Comparison of ENCODE assay signal across 8 cellular contexts in genomic region chr6:27808242-27809066, GRCh38.
DNase-seq lines count a peak whose midpoint lies in the region; ATAC-seq and TF ChIP-seq lines count a peak whose summit lies in the region.
"Not testable (repeated sequence)": the region's sequence is repeated elsewhere in the genome, so short reads cannot be mapped to it uniquely, and the experiment has no call there.

No MANE protein-coding gene starts in this region.

- H3K9ac ChIP-seq in GM23248, result peak overlapping the region; percentile 73

- H3K9me3 Mint-ChIP-seq in Calu3 (ENCODE audit: low read depth, unreplicated experiment); activated naive CD8-positive, alpha-beta T cell (ENCODE audit: low read depth): not testable (repeated sequence)

- CTCF ChIA-PET in Calu3 (lab: Charles Lee), result interaction anchor here (1.0 to 2.2 kb wide), 7 partner anchors 10 to 93 kb away, joined by 3 to 23 read pairs (median 7); a partner anchor contains a TSS

- H3K4me2 ChIP-seq in GM23248 (ENCODE audit: unreplicated experiment), result peak overlapping the region; percentile 84

- H4K20me1 ChIP-seq in GM23248 (ENCODE audit: insufficient read depth), result not testable (repeated sequence)

- H3K36me3 ChIP-seq in GM23248 (ENCODE audit: low read depth); SJCRH30; mesodermal cell (ENCODE audit: control insufficient read depth, insufficient read depth, low read length): not testable (repeated sequence)

- H3K9me2 ChIP-seq in GM23248 (ENCODE audit: insufficient read depth), result not testable (repeated sequence)

- not testable (repeated sequence) for H3K27me3 ChIP-seq in GM23248 (replicated peaks; ENCODE audit: insufficient read depth); SJCRH30

- peaks cover 24% of the 10 kb centered on the region; the same call in 1 of the 2 replicates for H3K4me1 ChIP-seq in GM23248 (ENCODE audit: insufficient read depth)
- not testable (repeated sequence) for H3K4me1 ChIP-seq in SJCRH30
- H3K4me1 ChIP-seq in mesodermal cell (ENCODE audit: control insufficient read depth, insufficient read depth, low read length, poor library complexity, severe bottlenecking), result peaks cover 11% of the 10 kb centered on the region

- H3K79me2 ChIP-seq in GM23248 (ENCODE audit: insufficient read depth), result not testable (repeated sequence)

- ATAC-seq in stimulated activated naive CD8-positive, alpha-beta T cell treated with anti-CD3 and anti-CD28 coated beads, Interleukin-15, Interleukin-2, amounts not matched to agents 100 U/mL and 50 U/mL, for 24 hours, result peak; percentile 0

- peak overlapping the region; percentile 91 for H3K27ac Mint-ChIP-seq in Calu3 (ENCODE audit: unreplicated experiment)
- peak overlapping the region; percentile 97 for H3K27ac Mint-ChIP-seq in activated naive CD8-positive, alpha-beta T cell

- H3K27ac ChIP-seq in GM23248 (peak overlapping the region; percentile 86), mesodermal cell (ENCODE audit: low read depth, low read length, severe bottlenecking) (peak overlapping the region; percentile 87)
- not testable (repeated sequence) for H3K27ac ChIP-seq in SJCRH30

- peaks cover 53% of the 10 kb centered on the region for H3K36me3 Mint-ChIP-seq in Calu3 (ENCODE audit: insufficient read depth, unreplicated experiment)
- H3K36me3 Mint-ChIP-seq in activated naive CD8-positive, alpha-beta T cell, result not testable (repeated sequence)

- peaks cover 51% of the 10 kb centered on the region for H3F3A ChIP-seq in GM23248 (ENCODE audit: insufficient read depth)

- DNase-seq in Calu3 (peak; percentile 36), GM23248 (peak; percentile 68), LHCN-M2 (ENCODE audit: low read depth) (peak; percentile 14), SJCRH30 (peak in 1 of 2 experiments; percentile 19), fibroblast of peridontal ligament (ENCODE audit: extremely low read depth) (peak; percentile 46)
- DNase-seq in stimulated activated naive CD8-positive, alpha-beta T cell treated with anti-CD3 and anti-CD28 coated beads, Interleukin-15, Interleukin-2, amounts not matched to agents 100 U/mL and 50 U/mL, for 24 hours, result not testable (repeated sequence)

- peak overlapping the region; percentile 82 for H2AFZ ChIP-seq in GM23248

- in situ Hi-C loops in GM23248 (cut with MboI), result not testable (repeated sequence)

- intact Hi-C loops in Calu3 (cut with micrococcal nuclease; ENCODE audit: unreplicated experiment), result loop anchor here (2.0 kb wide), 1 partner anchor 662 kb away; a partner anchor contains a TSS

- H3K4me1 Mint-ChIP-seq in Calu3 (ENCODE audit: low read depth, unreplicated experiment), result peaks cover 22% of the 10 kb centered on the region
- H3K4me1 Mint-ChIP-seq in activated naive CD8-positive, alpha-beta T cell (ENCODE audit: low read depth), result peaks cover 45% of the 10 kb centered on the region

- WGBS in GM23248 (ENCODE audit: low coverage in 1 of 2, low lambda C conversion rate in 2 of 2, missing lambda C conversion rate in 2 of 2), 2 experiments, result 8 to 13% methylated on average over 18 to 22 of the region's 43 CpGs
- WGBS in mesodermal cell (ENCODE audit: insufficient coverage in 2 of 2), 2 experiments, result 0% methylated on average over 5 to 7 of the region's 43 CpGs

- H3K4me3 Mint-ChIP-seq in Calu3 (ENCODE audit: low read depth, unreplicated experiment), result peak overlapping the region; percentile 92
- H3K4me3 Mint-ChIP-seq in activated naive CD8-positive, alpha-beta T cell, result peak overlapping the region; percentile 95

- H3K4me3 ChIP-seq in GM23248 (peak overlapping the region; percentile 77), SJCRH30 (peak overlapping the region; percentile 42), mesodermal cell (ENCODE audit: extremely low read depth, insufficient read depth, low read length, poor library complexity, severe bottlenecking) (peak overlapping the region; percentile 56)

- TF ChIP-seq CTCF in Calu3 (IDR thresholded peaks at IDR 0.05; ENCODE audit: unreplicated experiment), result not testable (repeated sequence)

- not testable (repeated sequence) for H3K27me3 Mint-ChIP-seq in Calu3 (ENCODE audit: unreplicated experiment); activated naive CD8-positive, alpha-beta T cell

- H3K9me3 ChIP-seq in GM23248 (ENCODE audit: low read depth); SJCRH30 (replicated peaks); mesodermal cell (ENCODE audit: control insufficient read depth, low read length): not testable (repeated sequence)

- BruUV-seq in Calu3 (replicated peaks; lab: Mats Ljungman, UMichigan), result TSS peak; percentile 91
